12 cellular contexts compared by ENCODE assay signal in genomic region chr15:89822951-89823701, GRCh38. TPM values are rescaled to one million over a fixed set of nuclear protein-coding genes. Genes with fewer than 3 reads are reported as not detected.
DNase-seq lines count a peak whose midpoint lies in the region; ATAC-seq and TF ChIP-seq lines count a peak whose summit lies in the region.
"Had no signal": no experiment of that assay in that cellular context is flagged by ENCODE, and none has a peak within 500 bp of the region (broad histone marks: within the 10 kb centered on the region; RNA-seq: fewer than 3 reads in every experiment).

No MANE protein-coding gene starts in this region.

- peaks cover 19% of the 10 kb centered on the region for H3K27me3 Mint-ChIP-seq in progenitor cell of endocrine pancreas
- peaks cover 18 to 41% of the 10 kb centered on the region in 2 donors for H3K27me3 Mint-ChIP-seq in effector memory CD8-positive, alpha-beta T cell

- no peak for ATAC-seq in effector memory CD8-positive, alpha-beta T cell (replicated peaks)
- ATAC-seq: activated CD8-positive, alpha-beta T cell treated with anti-CD3 and anti-CD28 coated beads, Interleukin-2, amount 10 ng/mL, durations not matched to agents 7 days and 5 days had no signal

- DNase-seq in DMS 273 (lab: John Stamatoyannopoulos, UW; ENCODE audit: unreplicated experiment) (peak; percentile 30), DMS 273 treated with DMSO at 0.1 percent for 48 hours (lab: John Stamatoyannopoulos, UW) (no peak), RKO (ENCODE audit: low spot score) (peak; percentile 35), epithelial cell of prostate (ENCODE audit: low read depth, low spot score) (no peak), spleen (peak; percentile 83), progenitor cell of endocrine pancreas (ENCODE audit: low spot score, unreplicated experiment) (no peak)
- DNase-seq in activated CD4-positive, CD25-positive, alpha-beta regulatory T cell treated with anti-CD3 and anti-CD28 coated beads, Interleukin-2, amount 50 U/mL, for 72 hours, result no peak
- DNase-seq in effector memory CD8-positive, alpha-beta T cell, result no peak
- DNase-seq: activated CD8-positive, alpha-beta T cell treated with anti-CD3 and anti-CD28 coated beads, Interleukin-2, amount 10 ng/mL, durations not matched to agents 7 days and 5 days had no signal

- no peaks in the 10 kb centered on the region for H3K9me3 ChIP-seq in spleen

- no peaks in the 10 kb centered on the region for H3K9me3 Mint-ChIP-seq in progenitor cell of endocrine pancreas (ENCODE audit: low read depth)
- H3K9me3 Mint-ChIP-seq in effector memory CD8-positive, alpha-beta T cell, result no peaks in the 10 kb centered on the region

- peak overlapping the region; percentile 90 for H3K27ac ChIP-seq in epithelial cell of prostate
- H3K27ac ChIP-seq in spleen, result peak overlapping the region in 7 of 8 donors; percentile 25 to 91 (median 87)
- H3K27ac ChIP-seq: 22Rv1 had no signal

- H3K4me3 Mint-ChIP-seq in progenitor cell of endocrine pancreas (ENCODE audit: low read depth), result no peak overlapping the region
- no peak overlapping the region for H3K4me3 Mint-ChIP-seq in effector memory CD8-positive, alpha-beta T cell
- H3K4me3 Mint-ChIP-seq: activated CD8-positive, alpha-beta T cell treated with anti-CD3 and anti-CD28 coated beads, Interleukin-2, amount 10 ng/mL, durations not matched to agents 7 days and 5 days; activated naive CD8-positive, alpha-beta T cell had no signal

- no peak overlapping the region for H3K27ac Mint-ChIP-seq in progenitor cell of endocrine pancreas
- H3K27ac Mint-ChIP-seq in effector memory CD8-positive, alpha-beta T cell, result no peak overlapping the region
- H3K27ac Mint-ChIP-seq: activated CD8-positive, alpha-beta T cell treated with anti-CD3 and anti-CD28 coated beads, Interleukin-2, amount 10 ng/mL, durations not matched to agents 7 days and 5 days; activated naive CD8-positive, alpha-beta T cell had no signal

- no peaks in the 10 kb centered on the region for H3K36me3 ChIP-seq in spleen

- no peak for TF ChIP-seq POLR2A in spleen (IDR thresholded peaks at IDR 0.05)

- 51 to 66% (median 56%) methylated on average over 4 to 7 of the region's 7 CpGs for WGBS in spleen, 5 donors

- TF ChIP-seq CTCF in spleen (IDR thresholded peaks at IDR 0.05 in 8 of 11, conservative IDR thresholded peaks at IDR 0.05 in 3 of 11) (no peak), progenitor cell of endocrine pancreas (IDR thresholded peaks at IDR 0.05; ENCODE audit: unreplicated experiment) (no peak)

- intact Hi-C loops in spleen (cut with DNase I; ENCODE audit: low total_unique reads), result no loop called here

- H3K36me3 Mint-ChIP-seq in progenitor cell of endocrine pancreas (ENCODE audit: insufficient read depth), result no peaks in the 10 kb centered on the region
- no peaks in the 10 kb centered on the region for H3K36me3 Mint-ChIP-seq in effector memory CD8-positive, alpha-beta T cell (ENCODE audit: insufficient read depth)
- H3K36me3 Mint-ChIP-seq: activated naive CD8-positive, alpha-beta T cell had no signal

- no peaks in the 10 kb centered on the region for H3K4me1 Mint-ChIP-seq in progenitor cell of endocrine pancreas (ENCODE audit: low read depth)
- H3K4me1 Mint-ChIP-seq in effector memory CD8-positive, alpha-beta T cell (ENCODE audit: low read depth in 2 of 2), result peaks cover 0 to 5% of the 10 kb centered on the region in 2 donors

- peaks cover 0 to 77% (median 15%) of the 10 kb centered on the region in 6 donors for H3K4me1 ChIP-seq in spleen

- H3K27me3 ChIP-seq in spleen (replicated peaks in 1 of 7), result peaks cover 0 to 63% (median 4%) of the 10 kb centered on the region in 7 donors

- H3K4me3 ChIP-seq in spleen, result peak overlapping the region in 1 of 8 donors; percentile 47

RNA-seq across cellular contexts. Expression of gene ANPEP, which starts 8.5 kb away (rescaled TPM):
- total RNA-seq in spleen (100 to 1,000 TPM in 1 of 7 donors, 10 to 100 TPM in 6; 16.6 to 226 (median 35.1) TPM), progenitor cell of endocrine pancreas (1.7 and 1.8 TPM in 2 replicates)
- polyA plus RNA-seq in spleen, result 10 to 100 TPM in 1 of 3 donors, 1 to 10 TPM in 2; 1.3 to 11.0 (median 7.7) TPM

RNA-seq across cellular contexts. Expression of gene MESP2, which starts 47.0 kb away (rescaled TPM):
- not detected for total RNA-seq in spleen
- under 1 TPM in 1 of 3 donors, not detected in 2; 0.05 TPM for polyA plus RNA-seq in spleen
- total RNA-seq in progenitor cell of endocrine pancreas, result not detected in 2 replicates
- total RNA-seq: activated CD8-positive, alpha-beta T cell treated with anti-CD3 and anti-CD28 coated beads, Interleukin-2, amount 10 ng/mL, durations not matched to agents 7 days and 5 days; NCI-H460 had no signal

Comparison
In these comparisons a context has a peak if more than half of its experiments do, and no peak if none do; other contexts are left out.
1. DNase-seq: peak in DMS 273 (single experiment), RKO (single experiment) and spleen (single experiment); none in DMS 273 treated with DMSO at 0.1 percent for 48 hours (single experiment), epithelial cell of prostate (single experiment), progenitor cell of endocrine pancreas (single experiment), activated CD4-positive, CD25-positive, alpha-beta regulatory T cell treated with anti-CD3 and anti-CD28 coated beads, Interleukin-2, amount 50 U/mL, for 72 hours (single experiment) and effector memory CD8-positive, alpha-beta T cell (0 of 3).